ENCODE assay signal across 33 cellular contexts in the genomic region with DNA sequence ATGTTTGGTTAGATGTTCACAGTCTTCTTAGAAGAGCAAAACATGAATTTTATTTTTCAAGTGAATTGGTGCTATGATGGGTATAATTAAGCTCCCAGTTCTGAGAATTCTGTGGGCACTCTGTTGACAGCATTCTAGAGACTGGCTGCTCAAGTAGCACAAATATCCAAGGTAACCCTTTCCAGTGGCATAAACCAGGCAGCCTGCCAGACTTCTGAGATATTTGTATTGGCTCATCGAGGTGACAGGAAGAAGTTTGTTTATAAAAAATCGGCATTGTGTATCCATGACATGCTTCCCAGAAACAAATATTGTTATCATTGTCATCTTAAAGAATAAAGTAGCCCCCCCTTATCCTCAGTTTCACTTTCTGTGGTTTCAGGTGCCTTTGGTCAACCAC. TPM values are rescaled to one million over a fixed set of nuclear protein-coding genes. Genes with fewer than 3 reads are reported as not detected.
DNase-seq lines count a peak whose midpoint lies in the region; ATAC-seq and TF ChIP-seq lines count a peak whose summit lies in the region.
"Had no signal": no experiment of that assay in that cellular context is flagged by ENCODE, and none has a peak within 500 bp of the region (broad histone marks: within the 10 kb centered on the region; RNA-seq: fewer than 3 reads in every experiment).

No MANE protein-coding gene starts in this region.

- H3K36me3 ChIP-seq in body of pancreas (replicated peaks in 1 of 2; ENCODE audit: insufficient read depth in 1 of 2, low read depth in 2 of 2) = no peaks in the 10 kb centered on the region
- H3K36me3 ChIP-seq: cardiac muscle cell, HAP-1, neural progenitor cell, SJCRH30 had no signal

- DNase-seq in NCI-H345 (lab: John Stamatoyannopoulos, UW) (peak; percentile 30), NCI-H345 treated with DMSO at 0.1 percent for 48 hours (lab: John Stamatoyannopoulos, UW; ENCODE audit: unreplicated experiment) (no peak), NCI-H2029 treated with DMSO at 0.1 percent for 48 hours (lab: John Stamatoyannopoulos, UW) (peak; percentile 65), body of pancreas (peak; percentile 54 to 66 (median 62)), pulmonary artery endothelial cell (ENCODE audit: low read depth, low spot score) (peak; percentile 2), hepatic stellate cell (ENCODE audit: low spot score) (no peak)
- no peak for DNase-seq in activated CD4-positive, alpha-beta T cell treated with anti-CD3 and anti-CD28 coated beads, Interleukin-2, amount 50 U/mL, for 48 hours
- DNase-seq: activated B cell treated with CpG ODN at 0.5 μM for 24 hours; activated CD4-positive, alpha-beta memory T cell treated with anti-CD3 and anti-CD28 coated beads for 36 hours; activated CD8-positive, alpha-beta memory T cell treated with anti-CD3 and anti-CD28 coated beads, Interleukin-2, amount 50 U/mL, for 48 hours; AML-193; anterior cingulate cortex; CD4-positive, alpha-beta memory T cell; cortex of kidney; DMS79 treated with DMSO at 0.1 percent for 48 hours; GF-D8; hippocampal formation; KBM-7; left colon; mesenchymal stem cell; NCI-H524; posterior cingulate gyrus; SJCRH30; stimulated activated CD4-positive, alpha-beta T cell treated with anti-CD3 and anti-CD28 coated beads, Interleukin-12 subunit alpha, Interleukin-12 subunit beta, amount 100 ng/mL, for 4 hours; stimulated activated CD4-positive, alpha-beta T cell treated with anti-CD3 and anti-CD28 coated beads, Interleukin-4, amount 100 ng/mL, for 1 hour; T1000 had no signal

- H3K27ac ChIP-seq in body of pancreas = no peak overlapping the region
- H3K27ac ChIP-seq: A549, cardiac muscle cell, neural progenitor cell, SJCRH30 had no signal

- intact Hi-C loops in body of pancreas (cut with DNase I) = no loop called here

- no peaks in the 10 kb centered on the region for H3K4me1 ChIP-seq in body of pancreas
- H3K4me1 ChIP-seq: A549, HAP-1, neural progenitor cell, SJCRH30 had no signal

- TF ChIP-seq CTCF in body of pancreas (IDR thresholded peaks at IDR 0.05) = no peak

- ATAC-seq in body of pancreas (peak; percentile 55), HG02885 (IDR thresholded peaks at IDR 0.05; ENCODE audit: poor library complexity, unreplicated experiment) (no peak)
- ATAC-seq: A549; activated naive CD4-positive, alpha-beta T cell treated with anti-CD3 and anti-CD28 coated beads, Interleukin-2, amount 50 U/mL, for 72 hours; left colon; sciatic nerve had no signal

- H3K27me3 ChIP-seq in body of pancreas = no peaks in the 10 kb centered on the region
- H3K27me3 ChIP-seq: cardiac muscle cell, neural progenitor cell, SJCRH30 had no signal

- no peak overlapping the region for H3K4me3 ChIP-seq in body of pancreas
- H3K4me3 ChIP-seq: A549, cardiac muscle cell, HAP-1, neural progenitor cell, SJCRH30 had no signal

- TF ChIP-seq POLR2A in body of pancreas (IDR thresholded peaks at IDR 0.05) = no peak

- 0 to 26% methylated on average over 2 of the region's 2 CpGs for WGBS in body of pancreas, 2 donors

- H3K9me3 ChIP-seq in body of pancreas = no peaks in the 10 kb centered on the region
- H3K9me3 ChIP-seq: A549, HAP-1, SJCRH30 had no signal

RNA-seq across cellular contexts. Expression of a gene that starts 28.3 kb away (rescaled TPM):
- total RNA-seq in body of pancreas = under 1 TPM in 1 of 2 donors, not detected in 1; 0.26 TPM
- 0.35 and 0.99 TPM in 2 replicates for total RNA-seq in pulmonary artery endothelial cell
- total RNA-seq: SJCRH30 had no signal

Comparison
In these comparisons a context has a peak if more than half of its experiments do, and no peak if none do; other contexts are left out.
1. DNase-seq: peak in NCI-H345 (single experiment), NCI-H2029 treated with DMSO at 0.1 percent for 48 hours (single experiment), body of pancreas (4 of 4) and pulmonary artery endothelial cell (single experiment); none in NCI-H345 treated with DMSO at 0.1 percent for 48 hours (single experiment), hepatic stellate cell (single experiment) and activated CD4-positive, alpha-beta T cell treated with anti-CD3 and anti-CD28 coated beads, Interleukin-2, amount 50 U/mL, for 48 hours (0 of 2).